In genomic region chr14:26157517-26157916, GRCh38 we compare ENCODE assay signal across 7 cellular contexts.
"Had no signal": no experiment of that assay in that cellular context is flagged by ENCODE, and none has a peak within 500 bp of the region (broad histone marks: within the 10 kb centered on the region; RNA-seq: fewer than 3 reads in every experiment).

No MANE protein-coding gene starts in this region.

- ATAC-seq: GM12878 had no signal

- DNase-seq: GDM1, GF-D8 had no signal

- FAIRE-seq: GM12878, GM12891, GM12892, GM18507, GM19239 had no signal

- H3K4me3 ChIP-seq: GM12878 had no signal
